ENCODE assay signal across 15 cellular contexts in the genomic region with DNA sequence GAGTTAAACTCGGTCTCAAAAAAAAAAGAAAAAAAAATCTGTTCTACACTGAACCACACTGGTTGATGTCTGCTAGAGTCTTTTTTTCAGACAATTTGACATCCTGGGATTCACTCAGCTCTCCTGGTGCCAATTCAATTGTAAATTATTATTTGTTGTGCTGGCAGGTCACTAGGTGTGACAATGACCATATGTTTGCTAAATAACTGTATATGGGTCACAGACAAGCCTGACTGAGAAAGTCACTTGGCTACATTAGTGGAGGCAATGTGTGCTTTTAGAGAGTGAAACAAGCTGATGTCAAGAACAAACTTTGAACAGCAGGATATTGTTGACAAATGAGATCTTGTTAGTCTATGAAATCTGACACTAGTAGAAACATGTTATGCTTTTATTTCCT.
DNase-seq lines count a peak whose midpoint lies in the region; ATAC-seq, FAIRE-seq and TF ChIP-seq lines count a peak whose summit lies in the region.
"Had no signal": no experiment of that assay in that cellular context is flagged by ENCODE, and none has a peak within 500 bp of the region (broad histone marks: within the 10 kb centered on the region; RNA-seq: fewer than 3 reads in every experiment).

No MANE protein-coding gene starts in this region.

- H3K4me1 ChIP-seq in pancreas, result no peaks in the 10 kb centered on the region
- H3K4me1 ChIP-seq: BLaER1 treated with 17β-estradiol and CSF1 and Interleukin-3, amounts not matched to agents 10 nM and 100 nM had no signal

- no peaks in the 10 kb centered on the region for H3K9me3 ChIP-seq in pancreas
- H3K9me3 ChIP-seq: SK-N-SH had no signal

- no peak for TF ChIP-seq CTCF in pancreas (IDR thresholded peaks at IDR 0.05)

- 59 to 82% methylated on average over 1 of the region's 1 CpG for WGBS in pancreas, 2 donors

- no peaks in the 10 kb centered on the region for H3K27me3 ChIP-seq in pancreas
- H3K27me3 ChIP-seq: BLaER1 treated with 17β-estradiol and CSF1 and Interleukin-3, amounts not matched to agents 10 nM and 100 nM had no signal

- peak; percentile 38 to 70 (median 50) for ATAC-seq in pancreas

- intact Hi-C loops in pancreas (cut with DNase I), result no loop called here

- H3K36me3 ChIP-seq in pancreas, result no peaks in the 10 kb centered on the region
- H3K36me3 ChIP-seq: BLaER1 treated with 17β-estradiol and CSF1 and Interleukin-3, amounts not matched to agents 10 nM and 100 nM had no signal

- DNase-seq in NCI-H1417 (lab: John Stamatoyannopoulos, UW) (peak in 2 of 3 experiments; percentile 5 to 56), NCI-H1417 treated with DMSO at 0.1 percent for 48 hours (lab: John Stamatoyannopoulos, UW) (no peak), HuH-7 (ENCODE audit: low spot score) (peak; percentile 5), NCI-H748 treated with DMSO at 0.1 percent for 48 hours (lab: John Stamatoyannopoulos, UW) (peak; percentile 11), pancreas (no peak), SW480 (ENCODE audit: low spot score) (no peak), H4 (ENCODE audit: low spot score) (no peak), frontal cortex (ENCODE audit: low spot score in 2 of 2) (no peak)
- DNase-seq: 8988T, DMS79, GDM1, NCI-H187, NCI-H526, SK-N-SH had no signal

- no peak overlapping the region for H3K27ac ChIP-seq in pancreas
- H3K27ac ChIP-seq: BLaER1 treated with 17β-estradiol and CSF1 and Interleukin-3, amounts not matched to agents 10 nM and 100 nM had no signal

- FAIRE-seq in pancreas (lab: Jason Lieb, UNC) (no peak), frontal cortex (lab: Jason Lieb, UNC) (no peak)

- no peak overlapping the region for H3K4me3 ChIP-seq in pancreas
- H3K4me3 ChIP-seq: BLaER1 treated with 17β-estradiol and CSF1 and Interleukin-3, amounts not matched to agents 10 nM and 100 nM had no signal

Comparison
In these comparisons a context has a peak if more than half of its experiments do, and no peak if none do; other contexts are left out.
1. DNase-seq: peak in NCI-H1417 (2 of 3), HuH-7 (single experiment) and NCI-H748 treated with DMSO at 0.1 percent for 48 hours (single experiment); none in NCI-H1417 treated with DMSO at 0.1 percent for 48 hours (single experiment), pancreas (0 of 6), SW480 (single experiment), H4 (single experiment) and frontal cortex (0 of 2).